Comparison of ENCODE assay signal across 1 cellular context in genomic region chr5:174981416-174981815, GRCh38.
TF ChIP-seq lines count a peak whose summit lies in the region.

No MANE protein-coding gene starts in this region.

TF ChIP-seq in H1, 55 proteins besides CTCF, POLR2A, EP300 and RAD21 (continued from another document):
- TF ChIP-seq SP4 (IDR thresholded peaks at IDR 0.05; ENCODE audit: low read length): no peak
- TF ChIP-seq POLR2AphosphoS5 (IDR thresholded peaks at IDR 0.05; ENCODE audit: low read depth, low read length): no peak
- TF ChIP-seq SUZ12 (IDR thresholded peaks at IDR 0.05; ENCODE audit: low read length): no peak
